ENCODE assay signal across 11 cellular contexts in genomic region chrX:112760697-112761096, GRCh38.
DNase-seq lines count a peak whose midpoint lies in the region; ATAC-seq and TF ChIP-seq lines count a peak whose summit lies in the region.
"Had no signal": no experiment of that assay in that cellular context is flagged by ENCODE, and none has a peak within 500 bp of the region (broad histone marks: within the 10 kb centered on the region; RNA-seq: fewer than 3 reads in every experiment).

No MANE protein-coding gene starts in this region.

- H3K4me3 ChIP-seq in osteoblast (ENCODE audit: insufficient read depth, low read length), result no peak overlapping the region
- H3K4me3 ChIP-seq in mesendoderm (ENCODE audit: low read length), result no peak overlapping the region
- H3K4me3 ChIP-seq: gastrocnemius medialis had no signal

- WGBS in mesendoderm (ENCODE audit: extremely low coverage, insufficient coverage, low lambda C conversion rate), result no CpG with 5 or more reads among the region's 2 CpGs

- H4K20me1 ChIP-seq in osteoblast (ENCODE audit: insufficient read depth, low read length), result no peaks in the 10 kb centered on the region

- ATAC-seq in GM19023 (IDR thresholded peaks at IDR 0.05; ENCODE audit: unreplicated experiment), result peak; percentile 46
- peak; percentile 66 for ATAC-seq in HG02852 (IDR thresholded peaks at IDR 0.05; ENCODE audit: unreplicated experiment)
- ATAC-seq: activated CD4-positive, CD25-positive, alpha-beta regulatory T cell treated with anti-CD3 and anti-CD28 coated beads, Interleukin-2, amount 50 U/mL, for 24 hours; gastrocnemius medialis had no signal

- no peak overlapping the region for H3K4me2 ChIP-seq in osteoblast (ENCODE audit: insufficient read depth, low read length)
- H3K4me2 ChIP-seq in mesendoderm (ENCODE audit: low read length), result no peak overlapping the region

- H3K79me1 ChIP-seq in mesendoderm (ENCODE audit: low read length), result no peaks in the 10 kb centered on the region

- H3K27ac ChIP-seq in osteoblast (ENCODE audit: low read depth, low read length) (no peak overlapping the region), mesendoderm (ENCODE audit: low read depth, low read length) (no peak overlapping the region)
- H3K27ac ChIP-seq: gastrocnemius medialis had no signal

- no peak overlapping the region for H2BK120ac ChIP-seq in mesendoderm (ENCODE audit: low read depth, low read length)

- H3K4me1 ChIP-seq in osteoblast (ENCODE audit: insufficient read depth, low read length), result no peaks in the 10 kb centered on the region
- no peaks in the 10 kb centered on the region for H3K4me1 ChIP-seq in mesendoderm (ENCODE audit: control insufficient read depth, low read depth, low read length)

- H2AFZ ChIP-seq in osteoblast (ENCODE audit: low read length), result no peak overlapping the region

- no peak overlapping the region for H3K9ac ChIP-seq in mesendoderm (ENCODE audit: low read length)

- DNase-seq in RKO (ENCODE audit: low spot score) (peak; percentile 2), superior temporal gyrus (ENCODE audit: extremely low spot score) (peak; percentile 14), osteoblast (ENCODE audit: insufficient read length, low spot score, missing footprints) (no peak), mesendoderm (no peak), MV-4-11 (lab: John Stamatoyannopoulos, UW) (no peak)
- DNase-seq: gastrocnemius medialis; NK-92 treated with Interleukin-12 subunit alpha and Interleukin-12 subunit beta, amount 100 ng/mL, for 24 hours; trophoblast cell had no signal

- H3K4ac ChIP-seq in mesendoderm (ENCODE audit: low read depth, low read length), result no peak overlapping the region

- H4K8ac ChIP-seq in mesendoderm (ENCODE audit: low read depth, low read length), result no peak overlapping the region

- TF ChIP-seq CTCF in osteoblast (IDR thresholded peaks at IDR 0.05; ENCODE audit: extremely low read depth, low read depth, low read length), result no peak

- H3K27me3 ChIP-seq in osteoblast (ENCODE audit: insufficient read depth, low read length) (peaks cover 11% of the 10 kb centered on the region), mesendoderm (ENCODE audit: insufficient read depth, low read length, poor library complexity) (no peaks in the 10 kb centered on the region)

- H3K9me3 ChIP-seq in osteoblast (ENCODE audit: low read depth, low read length), result no peaks in the 10 kb centered on the region
- H3K9me3 ChIP-seq: gastrocnemius medialis had no signal

- H3K79me2 ChIP-seq in osteoblast (ENCODE audit: insufficient read depth, low read length) (no peaks in the 10 kb centered on the region), mesendoderm (ENCODE audit: control insufficient read depth, insufficient read depth, low read length) (no peaks in the 10 kb centered on the region)

- no peak overlapping the region for H3K56ac ChIP-seq in mesendoderm (ENCODE audit: low read length)

- H4K5ac ChIP-seq in mesendoderm (ENCODE audit: low read length), result no peak overlapping the region

- H2BK5ac ChIP-seq in mesendoderm (ENCODE audit: low read length), result no peak overlapping the region

- H2AK5ac ChIP-seq in mesendoderm (ENCODE audit: low read length), result no peak overlapping the region

- no peaks in the 10 kb centered on the region for H3K36me3 ChIP-seq in osteoblast (ENCODE audit: insufficient read depth, low read length)
- no peaks in the 10 kb centered on the region for H3K36me3 ChIP-seq in mesendoderm (ENCODE audit: control insufficient read depth, insufficient read depth, low read length)
- H3K36me3 ChIP-seq: gastrocnemius medialis had no signal

- H3K23ac ChIP-seq in mesendoderm (ENCODE audit: low read length), result no peak overlapping the region

- no peak overlapping the region for H3K18ac ChIP-seq in mesendoderm (ENCODE audit: low read length)

- H2BK15ac ChIP-seq in mesendoderm (replicated peaks; ENCODE audit: low read depth), result no peak overlapping the region

Comparison
In these comparisons a context has a peak if more than half of its experiments do, and no peak if none do; other contexts are left out.
1. DNase-seq: peak in RKO (single experiment) and superior temporal gyrus (single experiment); none in osteoblast (single experiment), mesendoderm (single experiment) and MV-4-11 (single experiment).